Comparison of ENCODE assay signal across 8 cellular contexts in the genomic region with DNA sequence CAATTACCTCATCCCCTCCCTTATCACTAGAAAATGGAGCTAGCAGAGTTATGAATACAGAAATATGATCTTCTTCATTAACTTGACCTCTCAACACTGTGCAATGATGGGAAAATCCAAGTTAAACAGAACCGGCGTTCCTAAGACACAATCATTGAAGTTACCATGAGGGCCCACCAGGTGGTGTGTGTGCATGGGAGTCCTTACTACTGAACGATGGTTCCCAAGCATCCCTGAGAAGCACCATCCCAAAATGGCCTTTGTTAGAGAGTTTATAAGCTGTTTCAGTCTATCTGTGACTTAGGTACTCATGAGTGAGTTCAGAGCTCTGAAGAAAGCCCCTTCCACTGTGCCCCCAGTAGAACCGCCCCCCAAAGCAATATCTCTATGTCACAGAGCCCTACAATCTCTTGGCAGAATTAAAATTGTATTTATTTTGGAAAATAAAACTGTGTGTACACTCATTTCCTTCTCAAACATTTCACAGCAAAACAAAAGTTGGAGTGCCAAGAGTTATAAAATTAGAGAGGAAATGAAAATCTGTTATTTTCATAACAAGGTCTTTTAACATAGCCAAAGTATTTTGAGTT. TPM values are rescaled to one million over a fixed set of nuclear protein-coding genes. Genes with fewer than 3 reads are reported as not detected.
DNase-seq lines count a peak whose midpoint lies in the region; ATAC-seq and TF ChIP-seq lines count a peak whose summit lies in the region.

No MANE protein-coding gene starts in this region.

- H3K9ac ChIP-seq in smooth muscle cell (ENCODE audit: low read depth), result no peak overlapping the region

- H3K4me1 ChIP-seq in hepatocyte (ENCODE audit: insufficient read depth) (no peaks in the 10 kb centered on the region), smooth muscle cell (ENCODE audit: low read depth) (no peaks in the 10 kb centered on the region)

- 18% methylated on average over 4 of the region's 4 CpGs for WGBS in hepatocyte (ENCODE audit: low lambda C conversion rate, missing lambda C conversion rate)
- 21% methylated on average over 4 of the region's 4 CpGs for WGBS in smooth muscle cell (ENCODE audit: low lambda C conversion rate)

- peak; percentile 43 for TF ChIP-seq CTCF in AG09319 (IDR thresholded peaks at IDR 0.05; ENCODE audit: low read depth, low read length)
- peak; percentile 73 for TF ChIP-seq CTCF in hepatocyte (IDR thresholded peaks at IDR 0.05; ENCODE audit: poor library complexity)
- TF ChIP-seq CTCF in smooth muscle cell (IDR thresholded peaks at IDR 0.05; ENCODE audit: borderline replicate concordance, insufficient read depth, poor library complexity, severe bottlenecking), result peak; percentile 76

- H3K4me2 ChIP-seq in hepatocyte (no peak overlapping the region), smooth muscle cell (no peak overlapping the region)

- no peaks in the 10 kb centered on the region for H3F3A ChIP-seq in smooth muscle cell (ENCODE audit: low read depth)

- DNase-seq in AG09319 (ENCODE audit: extremely low read depth, low read depth), result no peak
- DNase-seq in NCI-H510A treated with DMSO at 0.1 percent for 48 hours (lab: John Stamatoyannopoulos, UW), result peak; percentile 39
- DNase-seq in anterior cingulate cortex (lab: John Stamatoyannopoulos, UW), result peak in 39 of 58 donors; percentile 3 to 69 (median 20)
- DNase-seq in hepatocyte (ENCODE audit: low spot score), result peak; percentile 80
- no peak for DNase-seq in smooth muscle cell (lab: John Stamatoyannopoulos, UW; ENCODE audit: unreplicated experiment)
- no peak for DNase-seq in GM19240 (ENCODE audit: insufficient read length, low spot score)

- no peaks in the 10 kb centered on the region for H3K79me2 ChIP-seq in hepatocyte
- H3K79me2 ChIP-seq in smooth muscle cell (ENCODE audit: low read depth), result no peaks in the 10 kb centered on the region

- H3K9me2 ChIP-seq in hepatocyte (replicated peaks; ENCODE audit: insufficient read depth), result no peaks in the 10 kb centered on the region

- H3K27me3 ChIP-seq in hepatocyte (no peaks in the 10 kb centered on the region), smooth muscle cell (ENCODE audit: low read depth) (no peaks in the 10 kb centered on the region)

- H3K36me3 ChIP-seq in hepatocyte (replicated peaks; ENCODE audit: insufficient read depth, low read depth) (no peaks in the 10 kb centered on the region), smooth muscle cell (ENCODE audit: low read depth) (no peaks in the 10 kb centered on the region)

- H2AFZ ChIP-seq in hepatocyte (no peak overlapping the region), smooth muscle cell (ENCODE audit: low read depth) (no peak overlapping the region)

- H3K4me3 ChIP-seq in hepatocyte, result no peak overlapping the region
- H3K4me3 ChIP-seq in smooth muscle cell, result no peak overlapping the region

- H3K27ac ChIP-seq in hepatocyte (no peak overlapping the region), smooth muscle cell (ENCODE audit: low read depth) (no peak overlapping the region)

- H4K20me1 ChIP-seq in hepatocyte (ENCODE audit: insufficient read depth, poor library complexity, severe bottlenecking), result no peaks in the 10 kb centered on the region
- H4K20me1 ChIP-seq in smooth muscle cell (ENCODE audit: low read depth), result no peaks in the 10 kb centered on the region

- H3K9me3 ChIP-seq in hepatocyte (ENCODE audit: low read depth) (no peaks in the 10 kb centered on the region), smooth muscle cell (replicated peaks; ENCODE audit: low read depth) (no peaks in the 10 kb centered on the region)

- ATAC-seq in GM18502 (IDR thresholded peaks at IDR 0.05; ENCODE audit: poor library complexity, unreplicated experiment), result peak; percentile 86
- ATAC-seq in HG03103 (IDR thresholded peaks at IDR 0.05; ENCODE audit: low read depth, unreplicated experiment), result peak; percentile 83

RNA-seq across cellular contexts. Expression of gene PLD5, which starts 56.8 kb away (rescaled TPM):
- total RNA-seq in hepatocyte, result 0.33 and 0.60 TPM in 2 replicates
- 0.19 and 0.58 TPM in 2 replicates for polyA plus RNA-seq in hepatocyte
- 0.27 and 0.99 TPM in 2 replicates for total RNA-seq in smooth muscle cell
- 0.25 and 0.64 TPM in 2 replicates for polyA plus RNA-seq in smooth muscle cell

Comparison
In these comparisons a context has a peak if more than half of its experiments do, and no peak if none do; other contexts are left out.
1. DNase-seq: peak in NCI-H510A treated with DMSO at 0.1 percent for 48 hours (single experiment), anterior cingulate cortex (39 of 58) and hepatocyte (single experiment); none in AG09319 (single experiment), smooth muscle cell (single experiment) and GM19240 (single experiment).
2. Peak in every context shown above with its lines, with median percentiles within 50 percentile points of each other: CTCF ChIP-seq.